15 cellular contexts compared by ENCODE assay signal in the genomic region with DNA sequence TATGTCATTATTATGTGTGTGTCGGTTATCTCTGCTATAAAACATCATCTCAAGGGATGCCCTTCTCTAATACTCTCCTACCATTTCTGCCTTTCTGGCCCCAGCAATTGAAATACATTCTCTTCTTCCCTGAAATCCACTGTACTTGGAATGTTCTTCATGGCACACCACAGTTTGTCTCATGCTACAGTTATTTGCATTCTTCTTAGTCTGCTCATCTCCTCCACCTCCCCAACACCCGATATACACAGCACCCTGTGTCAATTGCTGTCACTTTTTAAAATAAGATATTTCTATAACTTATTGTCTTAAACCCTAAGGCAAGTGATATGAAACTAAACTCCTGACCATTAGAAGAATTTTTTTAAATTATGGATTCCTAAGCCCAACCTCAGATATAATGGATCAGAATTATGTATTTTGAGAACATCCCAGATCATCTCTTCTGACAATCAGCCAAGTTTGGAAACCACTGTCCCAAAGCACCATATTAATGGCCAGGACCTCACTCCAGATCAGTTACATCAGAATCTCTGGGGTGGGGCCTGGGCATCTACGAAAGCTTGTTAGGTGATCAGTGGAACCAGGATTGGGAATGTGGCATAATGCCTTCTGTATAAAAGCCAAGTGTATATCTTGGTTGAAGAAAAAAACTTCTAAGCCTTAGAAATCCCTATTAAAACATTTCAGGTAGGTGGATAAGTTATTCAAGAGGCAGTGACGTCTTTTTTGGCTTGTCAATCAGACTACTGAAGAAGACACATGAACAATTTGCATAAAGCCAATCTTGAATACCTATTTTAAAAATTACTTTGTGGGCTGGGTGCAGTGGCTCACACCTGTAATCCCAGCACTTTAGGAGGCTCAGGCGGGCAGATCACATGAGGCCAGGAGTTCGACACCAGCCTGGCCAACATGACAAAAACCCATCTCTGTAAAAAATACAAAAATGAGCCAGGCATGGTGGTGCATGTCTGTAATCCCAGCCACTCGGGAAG. TPM values are rescaled to one million over a fixed set of nuclear protein-coding genes. Genes with fewer than 3 reads are reported as not detected.
DNase-seq lines count a peak whose midpoint lies in the region; ATAC-seq and TF ChIP-seq lines count a peak whose summit lies in the region.
"Had no signal": no experiment of that assay in that cellular context is flagged by ENCODE, and none has a peak within 500 bp of the region (broad histone marks: within the 10 kb centered on the region; RNA-seq: fewer than 3 reads in every experiment).

No MANE protein-coding gene starts in this region.

- peak; percentile 76 for DNase-seq in HFFc6
- DNase-seq in adipocyte (ENCODE audit: low read depth), result peak; percentile 65
- DNase-seq in foreskin fibroblast, result peak; percentile 79 to 86
- no peak for DNase-seq in middle frontal gyrus (ENCODE audit: extremely low spot score, low spot score)
- no peak for DNase-seq in GM13976 (ENCODE audit: low spot score)
- no peak for DNase-seq in DMS153 treated with DMSO at 0.1 percent for 48 hours (lab: John Stamatoyannopoulos, UW; ENCODE audit: unreplicated experiment)
- DNase-seq: activated B cell treated with CpG ODN at 0.5 μM for 24 hours; activated naive CD4-positive, alpha-beta T cell treated with Interleukin-2 at 50 U/mL for 16 hours; Caco-2; lower lobe of right lung; MM.1S; small intestine; stomach had no signal

- H3K9me3 Mint-ChIP-seq in HFFc6, result no peaks in the 10 kb centered on the region
- H3K9me3 Mint-ChIP-seq: activated B cell treated with CpG ODN at 0.5 μM for 24 hours had no signal

- peaks cover 24% of the 10 kb centered on the region for H3K4me1 ChIP-seq in adipocyte (ENCODE audit: control insufficient read depth, insufficient read depth, low read length)
- H3K4me1 ChIP-seq: lower lobe of right lung, stomach, vagina had no signal

- H3K9me3 ChIP-seq in adipocyte (ENCODE audit: control insufficient read depth, low read length), result no peaks in the 10 kb centered on the region
- H3K9me3 ChIP-seq: Caco-2, lower lobe of right lung, stomach, vagina had no signal

- H3K4me3 Mint-ChIP-seq in HFFc6, result peak overlapping the region; percentile 24
- H3K4me3 Mint-ChIP-seq: activated B cell treated with CpG ODN at 0.5 μM for 24 hours had no signal

- no peak overlapping the region for H3K9ac ChIP-seq in adipocyte (ENCODE audit: low read length)

- no peaks in the 10 kb centered on the region for H3K27me3 Mint-ChIP-seq in HFFc6 (ENCODE audit: insufficient read depth)
- H3K27me3 Mint-ChIP-seq: activated B cell treated with CpG ODN at 0.5 μM for 24 hours had no signal

- no peaks in the 10 kb centered on the region for H3K36me3 ChIP-seq in adipocyte (ENCODE audit: control insufficient read depth, insufficient read depth, low read length, severe bottlenecking)

- H3K4me3 ChIP-seq in adipocyte (ENCODE audit: low read length) (peak overlapping the region; percentile 26), foreskin fibroblast (ENCODE audit: low read depth in 1 of 2, low read length in 2 of 2) (no peak overlapping the region)
- H3K4me3 ChIP-seq: lower lobe of right lung, stomach, vagina had no signal

- H3K27me3 ChIP-seq in adipocyte (replicated peaks; ENCODE audit: control insufficient read depth, insufficient read depth, low read length), result no peaks in the 10 kb centered on the region
- H3K27me3 ChIP-seq: stomach, vagina had no signal

- in situ Hi-C loops in GM13976 (cut with MboI; ENCODE audit: low sequenced_read_pairs, unreplicated experiment), result loop anchor here (10.0 kb wide), 1 partner anchor 150 kb away; no protein-coding TSS in a partner anchor

- no peak for ATAC-seq in HG02642 (IDR thresholded peaks at IDR 0.05; ENCODE audit: poor library complexity, unreplicated experiment)
- ATAC-seq: lower lobe of right lung had no signal

- H3K36me3 Mint-ChIP-seq in HFFc6 (ENCODE audit: low read depth), result no peaks in the 10 kb centered on the region

- TF ChIP-seq CTCF in HFFc6 (IDR thresholded peaks at IDR 0.05), result no peak
- no peak for TF ChIP-seq CTCF in foreskin fibroblast (IDR thresholded peaks at IDR 0.05; ENCODE audit: low read depth, low read length)
- TF ChIP-seq CTCF in GM13976 (IDR thresholded peaks at IDR 0.05; ENCODE audit: borderline replicate concordance, control extremely low read depth, extremely low read depth, insufficient read depth, missing control alignments), result no peak

- peaks cover 52% of the 10 kb centered on the region for H3K4me1 Mint-ChIP-seq in HFFc6 (ENCODE audit: low read depth)

- peak overlapping the region; percentile 51 for H3K27ac Mint-ChIP-seq in HFFc6
- H3K27ac Mint-ChIP-seq: activated B cell treated with CpG ODN at 0.5 μM for 24 hours had no signal

RNA-seq across cellular contexts. Expression of a gene that starts 30.0 kb away (rescaled TPM):
- 1 to 10 TPM; 4.6 to 6.0 (median 5.3) TPM for total RNA-seq in HFFc6 (2021; fragmentation: NEBNext Ultra II Directional; extraction: Animal tissue kit (Norgen Biotek cat#: 25700))

RNA-seq across cellular contexts. Expression of a gene that starts 39.0 kb away (rescaled TPM):
- 10 to 100 TPM in 3 of 6 experiments, 1 to 10 TPM in 3; 6.7 to 10.9 (median 9.3) TPM for total RNA-seq in HFFc6 (2021; fragmentation: NEBNext Ultra II Directional; extraction: Animal tissue kit (Norgen Biotek cat#: 25700))

Comparison
In these comparisons a context has a peak if more than half of its experiments do, and no peak if none do; other contexts are left out.
1. DNase-seq: peak in HFFc6 (single experiment), adipocyte (single experiment) and foreskin fibroblast (2 of 2); none in middle frontal gyrus (single experiment), GM13976 (single experiment) and DMS153 treated with DMSO at 0.1 percent for 48 hours (single experiment).